12 cellular contexts compared by ENCODE assay signal in the genomic region with DNA sequence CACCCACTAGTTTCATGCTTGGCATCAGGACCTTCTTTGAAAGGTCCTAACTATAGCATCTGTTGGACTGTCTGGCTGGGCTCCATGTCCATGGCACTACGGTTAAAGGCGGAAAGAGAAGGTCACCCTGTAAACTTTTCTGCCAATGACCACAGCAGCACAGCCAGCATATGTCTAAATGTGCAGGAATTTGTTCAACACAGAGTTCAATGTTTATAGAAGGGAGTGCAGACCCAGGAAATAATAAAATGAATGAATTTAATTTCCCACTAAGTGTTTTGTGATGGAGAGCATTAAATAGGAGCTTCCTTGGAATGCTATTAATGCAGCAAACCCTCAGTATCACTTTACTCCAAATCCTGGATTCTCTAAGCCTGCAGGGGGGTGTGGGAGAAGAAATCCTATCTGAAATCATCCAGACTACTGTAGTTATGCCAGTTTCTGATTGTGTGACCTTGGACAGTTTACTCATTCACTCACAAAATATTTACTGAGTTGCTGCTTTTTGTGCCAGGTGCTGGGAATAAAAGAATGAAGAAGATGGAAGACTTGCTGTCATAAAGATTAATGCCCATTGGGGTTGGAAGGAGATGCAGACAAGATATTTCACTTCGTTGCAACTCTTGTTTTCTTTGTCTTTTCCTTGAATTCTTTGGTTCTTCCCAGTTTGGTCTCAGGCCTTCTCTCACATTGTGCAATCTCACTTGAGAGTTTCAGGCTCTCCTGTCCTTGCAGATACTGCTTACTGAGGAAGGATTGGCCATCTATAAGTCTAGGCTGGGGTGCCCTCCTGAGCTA.
DNase-seq lines count a peak whose midpoint lies in the region; ATAC-seq, FAIRE-seq and TF ChIP-seq lines count a peak whose summit lies in the region.
"Had no signal": no experiment of that assay in that cellular context is flagged by ENCODE, and none has a peak within 500 bp of the region (broad histone marks: within the 10 kb centered on the region; RNA-seq: fewer than 3 reads in every experiment).

No MANE protein-coding gene starts in this region.

- CTCF ChIA-PET in MCF 10A (lab: Yijun Ruan, JAX), result no interaction called here

- H4K20me1 ChIP-seq in astrocyte (ENCODE audit: insufficient read depth, low read length), result peaks cover 7% of the 10 kb centered on the region

- H3K36me3 Mint-ChIP-seq in MCF 10A (ENCODE audit: insufficient read depth, unreplicated experiment), result peaks cover 7% of the 10 kb centered on the region
- no peaks in the 10 kb centered on the region for H3K36me3 Mint-ChIP-seq in astrocyte (ENCODE audit: low read depth, unreplicated experiment)

- peaks cover 15% of the 10 kb centered on the region for H3K4me1 Mint-ChIP-seq in MCF 10A (ENCODE audit: insufficient read depth, unreplicated experiment)
- peaks cover 23% of the 10 kb centered on the region for H3K4me1 Mint-ChIP-seq in astrocyte (ENCODE audit: low read depth, unreplicated experiment)

- no peak for FAIRE-seq in astrocyte (lab: Jason Lieb, UNC)
- FAIRE-seq: GM12878 had no signal

- BruUV-seq in MCF 10A (replicated peaks; lab: Mats Ljungman, UMichigan), result no TSS peak

- DNase-seq in MCF 10A (ENCODE audit: unreplicated experiment) (peak; percentile 18), breast epithelium (ENCODE audit: low spot score in 2 of 2) (no peak), astrocyte (ENCODE audit: low read depth) (peak; percentile 30), right cardiac atrium (peak; percentile 22 to 54 (median 48)), tibial artery (peak in 1 of 2 donors; percentile 84), HAP-1 (ENCODE audit: low spot score in 2 of 2) (no peak)
- DNase-seq: stimulated activated CD4-positive, alpha-beta T cell treated with anti-CD3 and anti-CD28 coated beads, Interleukin-12 subunit alpha, Interleukin-12 subunit beta, amount 100 ng/mL, for 4 hours; transverse colon had no signal

- H3K9me3 Mint-ChIP-seq in MCF 10A (ENCODE audit: unreplicated experiment) (peaks cover 11% of the 10 kb centered on the region), astrocyte (ENCODE audit: unreplicated experiment) (peaks cover 6% of the 10 kb centered on the region)

- no peak overlapping the region for H2AFZ ChIP-seq in astrocyte (ENCODE audit: low read depth, low read length)

- in situ Hi-C loops in HAP-1 (cut with MboI; ENCODE audit: low sequenced_read_pairs), result no loop called here

- 59% methylated on average over 3 of the region's 3 CpGs for WGBS in right cardiac atrium

- H3K4me1 ChIP-seq in breast epithelium, result no peaks in the 10 kb centered on the region
- H3K4me1 ChIP-seq in astrocyte (ENCODE audit: insufficient read depth, low read length), result peaks cover 7% of the 10 kb centered on the region
- H3K4me1 ChIP-seq in right cardiac atrium (ENCODE audit: control insufficient read depth, insufficient read depth, low read length), result no peaks in the 10 kb centered on the region
- peaks cover 0 to 71% (median 27%) of the 10 kb centered on the region in 4 donors for H3K4me1 ChIP-seq in tibial artery
- H3K4me1 ChIP-seq in HAP-1, result no peaks in the 10 kb centered on the region

- H3K27me3 ChIP-seq in breast epithelium (no peaks in the 10 kb centered on the region), astrocyte (ENCODE audit: insufficient read depth, low read length) (no peaks in the 10 kb centered on the region), right cardiac atrium (ENCODE audit: control insufficient read depth, insufficient read depth) (no peaks in the 10 kb centered on the region), tibial artery (no peaks in the 10 kb centered on the region), HAP-1 (ENCODE audit: low read depth) (peaks cover 19% of the 10 kb centered on the region)
- H3K27me3 ChIP-seq: transverse colon had no signal

- ATAC-seq in right cardiac atrium, result peak; percentile 56 to 59
- no peak for ATAC-seq in HG03342 (IDR thresholded peaks at IDR 0.05; ENCODE audit: unreplicated experiment)
- ATAC-seq in GM21528 (IDR thresholded peaks at IDR 0.05; ENCODE audit: low FRiP score, unreplicated experiment), result no peak
- ATAC-seq: activated CD4-positive, CD25-positive, alpha-beta regulatory T cell treated with anti-CD3 and anti-CD28 coated beads, Interleukin-2, amount 50 U/mL, for 24 hours; GM12878 had no signal

- H3K4me2 ChIP-seq in astrocyte (ENCODE audit: low read length), result peak overlapping the region; percentile 21

- intact Hi-C loops in MCF 10A (cut with micrococcal nuclease) (no loop called here), breast epithelium (cut with DNase I; ENCODE audit: low total_unique reads) (no loop called here), right cardiac atrium (cut with DNase I) (no loop called here), tibial artery (cut with DNase I; ENCODE audit: low total_unique reads) (no loop called here)

- H3K27ac ChIP-seq in breast epithelium (no peak overlapping the region), astrocyte (ENCODE audit: low read depth, low read length) (no peak overlapping the region), right cardiac atrium (ENCODE audit: low read length) (no peak overlapping the region), tibial artery (peak overlapping the region; percentile 53 to 67)
- H3K27ac ChIP-seq: transverse colon had no signal

- H3K4me3 ChIP-seq in breast epithelium (no peak overlapping the region), astrocyte (ENCODE audit: insufficient read depth, low read depth, low read length) (no peak overlapping the region), right cardiac atrium (ENCODE audit: low read length) (no peak overlapping the region), tibial artery (no peak overlapping the region), HAP-1 (no peak overlapping the region)
- H3K4me3 ChIP-seq: GM12878, transverse colon had no signal

- H3K79me2 ChIP-seq in astrocyte (ENCODE audit: insufficient read depth, low read length), result no peaks in the 10 kb centered on the region

- H3K4me3 Mint-ChIP-seq in MCF 10A (ENCODE audit: unreplicated experiment) (no peak overlapping the region), astrocyte (ENCODE audit: unreplicated experiment) (no peak overlapping the region)

- TF ChIP-seq CTCF in MCF 10A (IDR thresholded peaks at IDR 0.05; ENCODE audit: unreplicated experiment) (no peak), breast epithelium (IDR thresholded peaks at IDR 0.05) (no peak), astrocyte (IDR thresholded peaks at IDR 0.05; ENCODE audit: insufficient read depth, low read depth, low read length) (no peak), tibial artery (IDR thresholded peaks at IDR 0.05) (no peak)

- no peak overlapping the region for H3K9ac ChIP-seq in astrocyte (ENCODE audit: low read length)

- POLR2A ChIA-PET in MCF 10A (lab: Yijun Ruan, JAX), result interaction anchor here (1.0 to 1.3 kb wide), 2 partner anchors 36 to 138 kb away, joined by 3 read pairs; no protein-coding TSS in a partner anchor

- H3K9me3 ChIP-seq in breast epithelium (no peaks in the 10 kb centered on the region), astrocyte (ENCODE audit: insufficient read depth, low read depth, low read length) (no peaks in the 10 kb centered on the region), right cardiac atrium (ENCODE audit: control insufficient read depth, low read length) (no peaks in the 10 kb centered on the region), tibial artery (no peaks in the 10 kb centered on the region), HAP-1 (no peaks in the 10 kb centered on the region)
- H3K9me3 ChIP-seq: transverse colon had no signal

- H3K27ac Mint-ChIP-seq in MCF 10A (ENCODE audit: low read depth, unreplicated experiment) (peak overlapping the region; percentile 83), astrocyte (ENCODE audit: unreplicated experiment) (no peak overlapping the region)

- H3K36me3 ChIP-seq in breast epithelium (no peaks in the 10 kb centered on the region), astrocyte (ENCODE audit: insufficient read depth, low read length) (no peaks in the 10 kb centered on the region), tibial artery (no peaks in the 10 kb centered on the region), HAP-1 (replicated peaks) (no peaks in the 10 kb centered on the region)
- H3K36me3 ChIP-seq: transverse colon had no signal

- no peak for TF ChIP-seq POLR2A in breast epithelium (IDR thresholded peaks at IDR 0.05)

- H3K27me3 Mint-ChIP-seq in MCF 10A (ENCODE audit: insufficient read depth, unreplicated experiment) (no peaks in the 10 kb centered on the region), astrocyte (ENCODE audit: low read depth, unreplicated experiment) (no peaks in the 10 kb centered on the region)

Comparison
In these comparisons a context has a peak if more than half of its experiments do, and no peak if none do; other contexts are left out.
1. DNase-seq: peak in MCF 10A (single experiment), astrocyte (single experiment) and right cardiac atrium (3 of 3); none in breast epithelium (0 of 2) and HAP-1 (0 of 2).
2. H3K27ac ChIP-seq: peak in tibial artery (2 of 2); none in breast epithelium (0 of 2), astrocyte (single experiment) and right cardiac atrium (single experiment).
3. ATAC-seq: peak in right cardiac atrium (2 of 2); none in HG03342 (single experiment) and GM21528 (single experiment).